ENCODE assay signal across 1 cellular context in genomic region chr3:52845157-52845556, GRCh38.
A peak's percentile ranks its signal among the peaks of the same experiment; 100 is the strongest.
TF ChIP-seq lines count a peak whose summit lies in the region.

No MANE protein-coding gene starts in this region.

TF ChIP-seq in HepG2, 621 proteins besides CTCF, POLR2A, EP300 and RAD21 (continued from another document and continues in another):
- TF ChIP-seq ZNF687 (CRISPR knock-in tag; IDR thresholded peaks at IDR 0.05) (peak; percentile 17; the same call in 1 of the 2 replicates), CREM (IDR thresholded peaks at IDR 0.05) (0 out of 2 replicates have a peak, but pooled peaks have one; percentile 16), CREM (CRISPR knock-in tag; IDR thresholded peaks at IDR 0.05) (no peak), SAP130 (CRISPR knock-in tag; IDR thresholded peaks at IDR 0.05; ENCODE audit: low read depth) (peak; percentile 67), HMG20A (CRISPR knock-in tag; IDR thresholded peaks at IDR 0.05; ENCODE audit: borderline replicate concordance) (no peak), ZBTB7B (CRISPR knock-in tag; IDR thresholded peaks at IDR 0.05) (no peak), SP5 (CRISPR knock-in tag; IDR thresholded peaks at IDR 0.05; ENCODE audit: borderline replicate concordance, low read depth) (peak; percentile 72; the same call in 1 of the 2 replicates), ZNF546 (CRISPR knock-in tag; conservative IDR thresholded peaks at IDR 0.05) (no peak), SP2 (CRISPR knock-in tag; IDR thresholded peaks at IDR 0.05) (no peak), ZIK1 (CRISPR knock-in tag; IDR thresholded peaks at IDR 0.05; ENCODE audit: borderline replicate concordance, low read depth) (no peak), ZNF44 (CRISPR knock-in tag; IDR thresholded peaks at IDR 0.05) (no peak), MEIS1 (CRISPR knock-in tag; IDR thresholded peaks at IDR 0.05; ENCODE audit: borderline replicate concordance) (no peak), SRY (CRISPR knock-in tag; IDR thresholded peaks at IDR 0.05) (no peak), ZNF24 (IDR thresholded peaks at IDR 0.05) (no peak), IRX3 (CRISPR knock-in tag; IDR thresholded peaks at IDR 0.05; ENCODE audit: borderline replicate concordance, low read depth) (no peak), PATZ1 (CRISPR knock-in tag; IDR thresholded peaks at IDR 0.05) (peak; percentile 62), ZFP41 (CRISPR knock-in tag; IDR thresholded peaks at IDR 0.05; ENCODE audit: borderline replicate concordance) (no peak), MBD4 (IDR thresholded peaks at IDR 0.05; ENCODE audit: borderline replicate concordance, low read length) (no peak), KLF11 (CRISPR knock-in tag; IDR thresholded peaks at IDR 0.05) (no peak), HOXA3 (CRISPR knock-in tag; IDR thresholded peaks at IDR 0.05) (no peak), JUNB (CRISPR knock-in tag; IDR thresholded peaks at IDR 0.05; ENCODE audit: borderline replicate concordance) (no peak), NONO (IDR thresholded peaks at IDR 0.05) (no peak), NONO (CRISPR knock-in tag; conservative IDR thresholded peaks at IDR 0.05) (no peak), CHD4 (IDR thresholded peaks at IDR 0.05; ENCODE audit: borderline replicate concordance, low read length) (no peak), FOXK1 (CRISPR knock-in tag; IDR thresholded peaks at IDR 0.05; ENCODE audit: borderline replicate concordance, low read depth) (peak; percentile 44; the same call in 1 of the 2 replicates), ZNF841 (CRISPR knock-in tag; IDR thresholded peaks at IDR 0.05; ENCODE audit: borderline replicate concordance) (no peak), ZBED4 (CRISPR knock-in tag; IDR thresholded peaks at IDR 0.05; ENCODE audit: borderline replicate concordance) (no peak), KAT2B (IDR thresholded peaks at IDR 0.05; ENCODE audit: borderline replicate concordance, low read depth, low read length) (no peak), NR2F6 (IDR thresholded peaks at IDR 0.05) (no peak), NR2F6 (CRISPR knock-in tag; IDR thresholded peaks at IDR 0.05) (0 out of 2 replicates have a peak, but pooled peaks have one; percentile 46), ZNF569 (CRISPR knock-in tag; IDR thresholded peaks at IDR 0.05; ENCODE audit: borderline replicate concordance) (no peak), DNMT3B (CRISPR knock-in tag; conservative IDR thresholded peaks at IDR 0.05) (no peak), ELF1 (CRISPR knock-in tag; IDR thresholded peaks at IDR 0.05) (no peak), KDM1A (CRISPR knock-in tag; IDR thresholded peaks at IDR 0.05) (0 out of 2 replicates have a peak, but pooled peaks have one; percentile 45), FOXJ3 (CRISPR knock-in tag; IDR thresholded peaks at IDR 0.05; ENCODE audit: borderline replicate concordance) (no peak), PAXIP1 (CRISPR knock-in tag; conservative IDR thresholded peaks at IDR 0.05) (peak; percentile 34), SUZ12 (IDR thresholded peaks at IDR 0.05; ENCODE audit: low read depth, low read length) (no peak), ATF1 (CRISPR knock-in tag; IDR thresholded peaks at IDR 0.05) (no peak), HNRNPL (IDR thresholded peaks at IDR 0.05; ENCODE audit: low read depth, low read length) (no peak), ZNF205 (CRISPR knock-in tag; IDR thresholded peaks at IDR 0.05) (no peak), ZNF451 (CRISPR knock-in tag; IDR thresholded peaks at IDR 0.05) (no peak), E2F1 (CRISPR knock-in tag; IDR thresholded peaks at IDR 0.05) (no peak), ZNF337 (CRISPR knock-in tag; IDR thresholded peaks at IDR 0.05; ENCODE audit: borderline replicate concordance, low read depth) (no peak), TEAD3 (CRISPR knock-in tag; optimal IDR thresholded peaks at IDR 0.05; ENCODE audit: borderline replicate concordance) (no peak), ZNF350 (CRISPR knock-in tag; IDR thresholded peaks at IDR 0.05; ENCODE audit: borderline replicate concordance, low read depth) (0 out of 2 replicates have a peak, but pooled peaks have one; percentile 4), PPARG (CRISPR knock-in tag; conservative IDR thresholded peaks at IDR 0.05) (no peak), PITX1 (CRISPR knock-in tag; IDR thresholded peaks at IDR 0.05) (no peak), ZNF530 (CRISPR knock-in tag; IDR thresholded peaks at IDR 0.05; ENCODE audit: low read depth) (no peak), ZKSCAN5 (CRISPR knock-in tag; IDR thresholded peaks at IDR 0.05) (no peak)
- TF ChIP-seq, protein P1, sequence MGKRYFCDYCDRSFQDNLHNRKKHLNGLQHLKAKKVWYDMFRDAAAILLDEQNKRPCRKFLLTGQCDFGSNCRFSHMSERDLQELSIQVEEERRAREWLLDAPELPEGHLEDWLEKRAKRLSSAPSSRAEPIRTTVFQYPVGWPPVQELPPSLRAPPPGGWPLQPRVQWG (CRISPR knock-in tag; IDR thresholded peaks at IDR 0.05; ENCODE audit: borderline replicate concordance, low read depth), result no peak
- TF ChIP-seq, protein P2, sequence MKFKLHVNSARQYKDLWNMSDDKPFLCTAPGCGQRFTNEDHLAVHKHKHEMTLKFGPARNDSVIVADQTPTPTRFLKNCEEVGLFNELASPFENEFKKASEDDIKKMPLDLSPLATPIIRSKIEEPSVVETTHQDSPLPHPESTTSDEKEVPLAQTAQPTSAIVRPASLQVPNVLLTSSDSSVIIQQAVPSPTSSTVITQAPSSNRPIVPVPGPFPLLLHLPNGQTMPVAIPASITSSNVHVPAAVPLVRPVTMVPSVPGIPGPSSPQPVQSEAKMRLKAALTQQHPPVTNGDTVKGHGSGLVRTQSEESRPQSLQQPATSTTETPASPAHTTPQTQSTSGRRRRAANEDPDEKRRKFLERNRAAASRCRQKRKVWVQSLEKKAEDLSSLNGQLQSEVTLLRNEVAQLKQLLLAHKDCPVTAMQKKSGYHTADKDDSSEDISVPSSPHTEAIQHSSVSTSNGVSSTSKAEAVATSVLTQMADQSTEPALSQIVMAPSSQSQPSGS (CRISPR knock-in tag; IDR thresholded peaks at IDR 0.05), result no peak
- TF ChIP-seq, protein P3, sequence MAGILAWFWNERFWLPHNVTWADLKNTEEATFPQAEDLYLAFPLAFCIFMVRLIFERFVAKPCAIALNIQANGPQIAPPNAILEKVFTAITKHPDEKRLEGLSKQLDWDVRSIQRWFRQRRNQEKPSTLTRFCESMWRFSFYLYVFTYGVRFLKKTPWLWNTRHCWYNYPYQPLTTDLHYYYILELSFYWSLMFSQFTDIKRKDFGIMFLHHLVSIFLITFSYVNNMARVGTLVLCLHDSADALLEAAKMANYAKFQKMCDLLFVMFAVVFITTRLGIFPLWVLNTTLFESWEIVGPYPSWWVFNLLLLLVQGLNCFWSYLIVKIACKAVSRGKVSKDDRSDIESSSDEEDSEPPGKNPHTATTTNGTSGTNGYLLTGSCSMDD (CRISPR knock-in tag; IDR thresholded peaks at IDR 0.05), result no peak
